In the genomic region with DNA sequence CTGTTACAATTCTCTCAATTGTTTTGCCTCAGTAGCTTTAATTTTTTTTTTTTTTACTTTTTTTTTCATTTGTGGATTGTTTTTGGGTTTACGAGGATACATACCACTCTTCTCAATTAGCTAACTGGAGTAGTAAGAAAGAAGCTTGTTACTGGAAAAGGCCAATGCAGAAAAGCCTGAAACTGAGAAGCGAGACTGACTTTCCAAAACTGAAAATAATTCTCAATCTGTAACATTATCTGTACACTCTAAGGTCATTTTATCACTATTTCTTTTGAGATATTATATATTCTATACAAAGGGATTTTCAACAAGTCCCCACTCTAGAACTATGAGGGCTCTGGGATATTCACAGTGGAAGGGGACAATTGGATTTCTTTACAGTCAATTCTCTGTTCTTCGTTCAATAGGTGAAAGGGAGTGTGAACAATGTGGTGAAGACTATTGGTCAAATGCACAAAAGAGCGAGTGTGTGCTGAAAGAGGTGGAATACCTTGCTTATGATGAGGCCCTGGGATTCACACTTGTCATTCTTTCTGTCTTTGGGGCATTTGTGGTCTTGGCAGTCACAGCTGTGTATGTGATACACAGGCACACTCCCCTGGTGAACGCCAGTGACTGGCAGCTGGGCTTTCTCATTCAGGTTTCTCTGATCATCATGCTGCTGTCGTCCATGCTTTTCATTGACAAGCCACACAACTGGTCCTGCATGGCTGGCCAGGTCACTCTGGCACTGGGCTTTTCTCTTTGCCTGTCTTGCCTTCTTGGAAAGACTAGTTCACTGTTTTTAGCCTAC, we compare ENCODE assay signal across 15 cellular contexts.
A peak's percentile ranks its signal among the peaks of the same experiment; 100 is the strongest.
DNase-seq lines count a peak whose midpoint lies in the region; ATAC-seq, FAIRE-seq and TF ChIP-seq lines count a peak whose summit lies in the region.
"Had no signal": no experiment of that assay in that cellular context is flagged by ENCODE, and none has a peak within 500 bp of the region (broad histone marks: within the 10 kb centered on the region; RNA-seq: fewer than 3 reads in every experiment).

No MANE protein-coding gene starts in this region.

- WGBS in GM12878 (ENCODE audit: insufficient coverage, insufficient replicate concordance, low lambda C conversion rate, missing lambda C conversion rate) = 33% methylated on average over 6 of the region's 6 CpGs

- no peaks in the 10 kb centered on the region for H3K4me1 Mint-ChIP-seq in activated T-helper 2 cell treated with anti-CD3 and anti-CD28 coated beads, Interferon-gamma antibody, Interleukin-2, Interleukin-4, amounts not matched to agents 10 μg/mL and 5 μg/mL and 100 μg/mL, durations not matched to agents 14 hours and 24 hours and 36 hours (ENCODE audit: low read depth)
- H3K4me1 Mint-ChIP-seq: B cell had no signal

- H3K9me3 ChIP-seq in GM12878 (replicated peaks; ENCODE audit: control insufficient read depth, insufficient read depth, low read length) = no peaks in the 10 kb centered on the region

- intact Hi-C loops in GM12878 (cut with micrococcal nuclease; ENCODE audit: unreplicated experiment) = no loop called here
- intact Hi-C loops in activated T-helper 2 cell treated with anti-CD3 and anti-CD28 coated beads, Interferon-gamma antibody, Interleukin-2, Interleukin-4, amounts not matched to agents 10 μg/mL and 5 μg/mL and 100 μg/mL, durations not matched to agents 14 hours and 24 hours and 36 hours (cut with micrococcal nuclease) = no loop called here

- TF ChIP-seq RAD21 in GM12878 (IDR thresholded peaks at IDR 0.05; ENCODE audit: insufficient read depth, low read depth, low read length) = no peak

- no TSS peak for BruUV-seq in GM12878 (replicated peaks; lab: Mats Ljungman, UMichigan)

- TF ChIP-seq EP300 in GM12878 (IDR thresholded peaks at IDR 0.05; ENCODE audit: borderline replicate concordance in 1 of 2, control insufficient read depth in 1 of 2, low read depth in 2 of 2, low read length in 2 of 2) = no peak

- FAIRE-seq in GM12878 (lab: Jason Lieb, UNC) = no peak

- H3K27ac Mint-ChIP-seq in activated T-helper 2 cell treated with anti-CD3 and anti-CD28 coated beads, Interferon-gamma antibody, Interleukin-2, Interleukin-4, amounts not matched to agents 10 μg/mL and 5 μg/mL and 100 μg/mL, durations not matched to agents 14 hours and 24 hours and 36 hours = no peak overlapping the region
- H3K27ac Mint-ChIP-seq: B cell; CD4-positive, alpha-beta T cell had no signal

- no peaks in the 10 kb centered on the region for H3K27me3 ChIP-seq in GM12878 (replicated peaks in 1 of 2; ENCODE audit: control insufficient read depth in 2 of 2, insufficient read depth in 2 of 2, low read length in 1 of 2)

- RAD21 ChIA-PET in GM12878 (lab: Charles Lee; ENCODE audit: unreplicated experiment) = interaction anchor here (0.6 kb wide), 1 partner anchor 326 kb away, joined by 3 read pairs; no protein-coding TSS in a partner anchor

- H3K9me3 Mint-ChIP-seq in activated T-helper 2 cell treated with anti-CD3 and anti-CD28 coated beads, Interferon-gamma antibody, Interleukin-2, Interleukin-4, amounts not matched to agents 10 μg/mL and 5 μg/mL and 100 μg/mL, durations not matched to agents 14 hours and 24 hours and 36 hours = no peaks in the 10 kb centered on the region
- H3K9me3 Mint-ChIP-seq: CD4-positive, alpha-beta T cell had no signal

- no peak overlapping the region for H3K4me2 ChIP-seq in GM12878 (ENCODE audit: control insufficient read depth, insufficient read depth)

- H3K9ac ChIP-seq in GM12878 (ENCODE audit: control insufficient read depth, insufficient read depth, low read length) = no peak overlapping the region

- SMC1A ChIA-PET in GM12878 (lab: Charles Lee; ENCODE audit: uncharacterized antibody, unreplicated experiment) = no interaction called here

- POLR2A ChIA-PET in GM12878 (lab: Charles Lee) = no interaction called here

- H3K4me3 ChIP-seq in GM12878 = no peak overlapping the region

- peaks cover 2% of the 10 kb centered on the region for H3K27me3 Mint-ChIP-seq in activated T-helper 2 cell treated with anti-CD3 and anti-CD28 coated beads, Interferon-gamma antibody, Interleukin-2, Interleukin-4, amounts not matched to agents 10 μg/mL and 5 μg/mL and 100 μg/mL, durations not matched to agents 14 hours and 24 hours and 36 hours (ENCODE audit: low read depth)
- H3K27me3 Mint-ChIP-seq: CD4-positive, alpha-beta T cell had no signal

- H4K20me1 ChIP-seq in GM12878 (ENCODE audit: control insufficient read depth, insufficient read depth) = no peaks in the 10 kb centered on the region

- no peak for TF ChIP-seq POLR2A in GM12878 (IDR thresholded peaks at IDR 0.05; ENCODE audit: low read depth, low read length)

- H3K4me3 Mint-ChIP-seq in activated T-helper 2 cell treated with anti-CD3 and anti-CD28 coated beads, Interferon-gamma antibody, Interleukin-2, Interleukin-4, amounts not matched to agents 10 μg/mL and 5 μg/mL and 100 μg/mL, durations not matched to agents 14 hours and 24 hours and 36 hours (ENCODE audit: low read depth) = no peak overlapping the region
- H3K4me3 Mint-ChIP-seq: B cell; CD4-positive, alpha-beta T cell had no signal

- H3K79me2 ChIP-seq in GM12878 (ENCODE audit: control insufficient read depth, insufficient read depth, low read length) = no peaks in the 10 kb centered on the region

- DNase-seq in COLO668 (lab: John Stamatoyannopoulos, UW; ENCODE audit: unreplicated experiment) = peak; percentile 11
- no peak for DNase-seq in GM12878 (ENCODE audit: low read depth, low spot score)
- peak; percentile 10 for DNase-seq in pons (ENCODE audit: low spot score)
- DNase-seq in NCI-H526 treated with DMSO at 0.1 percent for 48 hours (lab: John Stamatoyannopoulos, UW) = no peak
- DNase-seq in activated T-helper 2 cell treated with anti-CD3 and anti-CD28 coated beads, Interferon-gamma antibody, Interleukin-2, Interleukin-4, amounts not matched to agents 10 μg/mL and 5 μg/mL and 100 μg/mL, durations not matched to agents 14 hours and 24 hours and 36 hours (ENCODE audit: low spot score) = no peak
- no peak for DNase-seq in DMS79 treated with DMSO at 0.1 percent for 48 hours (lab: John Stamatoyannopoulos, UW)
- DNase-seq in kidney glomerular epithelial cell (lab: John Stamatoyannopoulos, UW) = no peak
- DNase-seq: CD4-positive, alpha-beta T cell; HCEC 1CT; NCI-H1092 treated with DMSO at 0.1 percent for 48 hours; OCI-M1; SIG-M5 had no signal

- H3K36me3 ChIP-seq in GM12878 (ENCODE audit: control insufficient read depth in 2 of 2, insufficient read depth in 2 of 2, low read length in 1 of 2) = no peaks in the 10 kb centered on the region

- H3K4me1 ChIP-seq in GM12878 (ENCODE audit: control insufficient read depth, insufficient read depth, low read length) = no peaks in the 10 kb centered on the region

- no peaks in the 10 kb centered on the region for H3K36me3 Mint-ChIP-seq in activated T-helper 2 cell treated with anti-CD3 and anti-CD28 coated beads, Interferon-gamma antibody, Interleukin-2, Interleukin-4, amounts not matched to agents 10 μg/mL and 5 μg/mL and 100 μg/mL, durations not matched to agents 14 hours and 24 hours and 36 hours (ENCODE audit: low read depth)

- CTCF ChIA-PET in GM12878 (lab: Yijun Ruan, JAX) = no interaction called here

- H2AFZ ChIP-seq in GM12878 (ENCODE audit: control insufficient read depth, low read depth, low read length) = no peak overlapping the region

- no peak overlapping the region for H3K27ac ChIP-seq in GM12878 (ENCODE audit: control insufficient read depth, insufficient read depth)

- TF ChIP-seq CTCF in GM12878 (IDR thresholded peaks at IDR 0.05 in 2 of 3, conservative IDR thresholded peaks at IDR 0.05 in 1 of 3; ENCODE audit: control insufficient read depth in 2 of 3, extremely low read depth in 1 of 3, insufficient read depth in 1 of 3, low read depth in 3 of 3, low read length in 3 of 3) = no peak

- ATAC-seq in GM19324 (IDR thresholded peaks at IDR 0.05; ENCODE audit: low FRiP score, unreplicated experiment) (peak; percentile 55), GM12878 (peak; percentile 34; the same call in 2 of the 3 replicates)
- ATAC-seq: SK-N-SH treated with all-trans-retinoic acid at 6 μM for 48 hours had no signal

- in situ Hi-C loops in GM12878 (cut with MboI) = no loop called here

TF ChIP-seq in GM12878, 131 proteins besides CTCF, POLR2A, EP300 and RAD21 (continues in another document):
- TF ChIP-seq RCOR1 (conservative IDR thresholded peaks at IDR 0.05; ENCODE audit: low read depth, low read length) = no peak
- TF ChIP-seq PKNOX1 (IDR thresholded peaks at IDR 0.05) = peak; percentile 16; the same call in 1 of the 2 replicates

Comparison
In these comparisons a context has a peak if more than half of its experiments do, and no peak if none do; other contexts are left out.
1. DNase-seq: peak in COLO668 (single experiment) and pons (single experiment); none in GM12878 (single experiment), NCI-H526 treated with DMSO at 0.1 percent for 48 hours (single experiment), activated T-helper 2 cell treated with anti-CD3 and anti-CD28 coated beads, Interferon-gamma antibody, Interleukin-2, Interleukin-4, amounts not matched to agents 10 μg/mL and 5 μg/mL and 100 μg/mL, durations not matched to agents 14 hours and 24 hours and 36 hours (single experiment), DMS79 treated with DMSO at 0.1 percent for 48 hours (single experiment) and kidney glomerular epithelial cell (single experiment).